In the genomic region with DNA sequence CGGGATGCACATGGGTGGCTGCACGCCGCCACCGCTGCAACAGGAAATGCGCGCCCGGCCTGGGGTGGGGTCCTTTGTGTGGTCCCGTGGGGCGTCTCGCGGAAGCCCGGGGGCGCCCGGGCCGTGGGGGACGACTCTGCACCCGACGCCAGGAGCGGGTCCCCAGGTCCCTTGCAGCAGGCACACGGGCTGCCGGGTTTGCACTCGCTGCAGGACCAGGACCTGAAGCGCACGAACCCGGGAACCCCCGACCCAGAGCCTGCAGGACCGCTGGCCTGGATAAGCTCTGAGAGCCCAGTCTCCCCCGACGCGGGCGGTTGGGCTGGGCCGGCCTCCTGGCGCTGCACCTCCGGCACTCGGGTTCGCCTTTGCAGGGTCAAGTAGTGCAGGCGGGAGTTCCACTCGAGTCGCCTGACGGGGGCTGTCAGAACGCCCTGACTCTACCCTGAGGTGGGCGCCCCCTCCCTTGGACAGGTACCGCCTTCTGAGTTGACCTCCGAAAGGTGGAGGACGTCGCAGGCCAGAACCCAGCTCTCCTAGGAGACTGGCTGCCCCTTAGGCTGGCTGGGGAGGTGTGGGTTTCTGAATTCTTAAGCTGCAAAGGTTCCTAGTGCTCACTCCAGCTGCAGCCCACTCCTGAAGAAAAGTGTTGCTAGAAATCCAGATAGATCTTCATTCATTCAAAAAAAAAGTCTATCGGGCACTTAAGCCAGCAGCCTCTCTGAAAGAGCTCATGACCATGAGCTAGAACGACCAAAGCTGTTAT, we compare ENCODE assay signal across 8 cellular contexts.
DNase-seq lines count a peak whose midpoint lies in the region; TF ChIP-seq lines count a peak whose summit lies in the region.

No MANE protein-coding gene starts in this region.

- peak overlapping the region in 56 of 59 donors; percentile 18 to 84 (median 70) for H3K27ac ChIP-seq in dorsolateral prefrontal cortex

- TF ChIP-seq CTCF in BJ (IDR thresholded peaks at IDR 0.05; ENCODE audit: insufficient read depth, low read depth, low read length) (no peak), dorsolateral prefrontal cortex (IDR thresholded peaks at IDR 0.05 in 54 of 56, conservative IDR thresholded peaks at IDR 0.05 in 2 of 56; ENCODE audit: low read depth in 1 of 56, partially characterized antibody in 56 of 56) (peak in 2 of 56 donors; percentile 4 to 17)

- CTCF ChIA-PET in BJ (lab: Yijun Ruan, JAX), result interaction anchor here (1.3 to 3.3 kb wide), 4 partner anchors 11 to 327 kb away, joined by 3 to 18 read pairs (median 4); no protein-coding TSS in a partner anchor

- POLR2A ChIA-PET in BJ (lab: Charles Lee), result no interaction called here

- DNase-seq in BJ (ENCODE audit: low read depth), result no peak
- peak; percentile 76 for DNase-seq in NCI-H146 (lab: John Stamatoyannopoulos, UW)
- DNase-seq in dorsolateral prefrontal cortex, result peak in 2 of 10 donors; percentile 18 to 55
- DNase-seq in NCI-H1694 treated with DMSO at 0.1 percent for 48 hours (lab: John Stamatoyannopoulos, UW), result no peak
- no peak for DNase-seq in NCI-H1930 (lab: John Stamatoyannopoulos, UW)
- no peak for DNase-seq in kidney glomerular epithelial cell (lab: John Stamatoyannopoulos, UW)

- no peaks in the 10 kb centered on the region for H3K27me3 ChIP-seq in BJ (ENCODE audit: control insufficient read depth, insufficient read depth, low read length)
- no peaks in the 10 kb centered on the region for H3K27me3 ChIP-seq in dorsolateral prefrontal cortex
- H3K27me3 ChIP-seq in mononuclear cell (ENCODE audit: insufficient read depth, low read length), result no peaks in the 10 kb centered on the region

- intact Hi-C loops in dorsolateral prefrontal cortex (cut with DNase I), result no loop called here

- TF ChIP-seq POLR2A in GM19099 (IDR thresholded peaks at IDR 0.05; ENCODE audit: extremely low read depth, insufficient read length, low read depth), result peak; percentile 35

- H3K4me1 ChIP-seq in mononuclear cell (ENCODE audit: insufficient read depth, low read length), result peaks cover 52% of the 10 kb centered on the region

- H3K4me3 ChIP-seq in BJ (ENCODE audit: low read depth, low read length), result peak overlapping the region; percentile 49
- H3K4me3 ChIP-seq in dorsolateral prefrontal cortex, result peak overlapping the region; percentile 43 to 82 (median 66)
- peak overlapping the region; percentile 33 for H3K4me3 ChIP-seq in mononuclear cell (ENCODE audit: low read length)

- H3K9me3 ChIP-seq in mononuclear cell (ENCODE audit: low read depth, low read length), result no peaks in the 10 kb centered on the region

- H3K36me3 ChIP-seq in BJ (ENCODE audit: control insufficient read depth, insufficient read depth, low read length), result no peaks in the 10 kb centered on the region
